Comparison of ENCODE assay signal across 23 cellular contexts in the genomic region with DNA sequence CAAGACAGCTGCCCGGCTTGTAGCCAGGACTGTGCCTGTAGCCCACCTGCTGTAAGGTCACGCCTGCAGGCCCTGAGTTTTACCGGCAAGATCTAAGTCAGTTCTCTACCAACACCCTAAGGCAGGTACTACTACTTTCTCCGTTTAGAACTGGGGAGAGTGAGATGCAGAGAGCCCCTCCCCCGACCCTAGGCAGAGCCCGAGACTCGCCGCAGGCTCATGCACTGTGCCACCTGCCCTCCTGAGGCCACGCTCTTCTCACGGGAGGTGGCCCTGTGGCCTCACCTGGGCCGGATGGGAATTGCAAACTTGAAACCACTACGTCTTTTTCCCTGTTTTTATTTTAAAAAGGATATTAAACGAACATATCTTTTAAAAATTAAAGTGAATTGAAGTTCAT.
"Had no signal": no experiment of that assay in that cellular context is flagged by ENCODE, and none has a peak within 500 bp of the region (broad histone marks: within the 10 kb centered on the region; RNA-seq: fewer than 3 reads in every experiment).

No MANE protein-coding gene starts in this region.

- H3K36me3 Mint-ChIP-seq: activated naive CD4-positive, alpha-beta T cell treated with anti-CD3 and anti-CD28 coated beads, Interleukin-2, amount 10 ng/mL, durations not matched to agents 7 days and 5 days; immature natural killer cell; naive thymus-derived CD4-positive, alpha-beta T cell had no signal

- DNase-seq: activated CD4-positive, alpha-beta T cell treated with anti-CD3 and anti-CD28 coated beads, Interleukin-2, amount 10 ng/mL, durations not matched to agents 7 days and 5 days; activated CD4-positive, CD25-positive, alpha-beta regulatory T cell; activated CD8-positive, alpha-beta memory T cell treated with anti-CD3 and anti-CD28 coated beads for 24 hours; activated CD8-positive, alpha-beta memory T cell treated with anti-CD3 and anti-CD28 coated beads, Interleukin-2, amount 50 U/mL, for 48 hours; activated effector memory CD4-positive, alpha-beta T cell treated with Interleukin-2 at 50 U/mL for 16 hours; activated naive CD4-positive, alpha-beta T cell treated with anti-CD3 and anti-CD28 coated beads, Interleukin-2, amount 10 ng/mL, durations not matched to agents 7 days and 5 days; activated naive CD8-positive, alpha-beta T cell treated with anti-CD3 and anti-CD28 coated beads, Interleukin-2, amount 50 U/mL, for 24 hours; activated T-cell treated with anti-CD3 and anti-CD28 coated beads, Interleukin-2, amount 50 U/mL, for 48 hours; aorta; brain microvascular endothelial cell; gastrocnemius medialis; immature natural killer cell; kidney glomerular epithelial cell; left ventricle myocardium inferior; naive thymus-derived CD4-positive, alpha-beta T cell; stimulated activated CD4-positive, alpha-beta T cell treated with anti-CD3 and anti-CD28 coated beads, Interleukin-4, amount 100 ng/mL, for 1 hour; T-helper 1 cell; T-helper 9 cell had no signal

- H3K27me3 ChIP-seq: brain microvascular endothelial cell, gastrocnemius medialis had no signal

- H3K36me3 ChIP-seq: brain microvascular endothelial cell, gastrocnemius medialis, left ventricle myocardium inferior had no signal

- H3K9ac ChIP-seq: parathyroid adenoma had no signal

- H3K4me1 ChIP-seq: parathyroid adenoma had no signal

- H3K27ac Mint-ChIP-seq: activated CD4-positive, alpha-beta T cell treated with anti-CD3 and anti-CD28 coated beads, Interleukin-2, amount 10 ng/mL, durations not matched to agents 7 days and 5 days; activated naive CD4-positive, alpha-beta T cell treated with anti-CD3 and anti-CD28 coated beads, Interleukin-2, amount 10 ng/mL, durations not matched to agents 7 days and 5 days; activated naive CD8-positive, alpha-beta T cell treated with anti-CD3 and anti-CD28 coated beads, Interleukin-2, amount 50 U/mL, for 24 hours; immature natural killer cell; naive thymus-derived CD4-positive, alpha-beta T cell had no signal

- H3K4me3 ChIP-seq: coronary artery, gastrocnemius medialis, left ventricle myocardium inferior, mucosa of descending colon, smooth muscle cell had no signal

- H3K4me3 Mint-ChIP-seq: activated CD4-positive, alpha-beta T cell treated with anti-CD3 and anti-CD28 coated beads, Interleukin-2, amount 10 ng/mL, durations not matched to agents 7 days and 5 days; activated naive CD4-positive, alpha-beta T cell treated with anti-CD3 and anti-CD28 coated beads, Interleukin-2, amount 10 ng/mL, durations not matched to agents 7 days and 5 days; activated naive CD8-positive, alpha-beta T cell treated with anti-CD3 and anti-CD28 coated beads, Interleukin-2, amount 50 U/mL, for 24 hours; immature natural killer cell; naive thymus-derived CD4-positive, alpha-beta T cell had no signal

- H3K9me3 Mint-ChIP-seq: activated CD4-positive, alpha-beta T cell treated with anti-CD3 and anti-CD28 coated beads, Interleukin-2, amount 10 ng/mL, durations not matched to agents 7 days and 5 days; activated naive CD4-positive, alpha-beta T cell treated with anti-CD3 and anti-CD28 coated beads, Interleukin-2, amount 10 ng/mL, durations not matched to agents 7 days and 5 days; activated naive CD8-positive, alpha-beta T cell treated with anti-CD3 and anti-CD28 coated beads, Interleukin-2, amount 50 U/mL, for 24 hours; naive thymus-derived CD4-positive, alpha-beta T cell had no signal

- H3K9me3 ChIP-seq: gastrocnemius medialis, left ventricle myocardium inferior, mucosa of descending colon had no signal

- H3K27ac ChIP-seq: brain microvascular endothelial cell, coronary artery, gastrocnemius medialis, parathyroid adenoma had no signal

- ATAC-seq: activated naive CD8-positive, alpha-beta T cell treated with anti-CD3 and anti-CD28 coated beads, Interleukin-2, amount 50 U/mL, for 24 hours; gastrocnemius medialis; mucosa of descending colon; naive thymus-derived CD4-positive, alpha-beta T cell; sciatic nerve had no signal
